Comparison of ENCODE assay signal across 13 cellular contexts in the genomic region with DNA sequence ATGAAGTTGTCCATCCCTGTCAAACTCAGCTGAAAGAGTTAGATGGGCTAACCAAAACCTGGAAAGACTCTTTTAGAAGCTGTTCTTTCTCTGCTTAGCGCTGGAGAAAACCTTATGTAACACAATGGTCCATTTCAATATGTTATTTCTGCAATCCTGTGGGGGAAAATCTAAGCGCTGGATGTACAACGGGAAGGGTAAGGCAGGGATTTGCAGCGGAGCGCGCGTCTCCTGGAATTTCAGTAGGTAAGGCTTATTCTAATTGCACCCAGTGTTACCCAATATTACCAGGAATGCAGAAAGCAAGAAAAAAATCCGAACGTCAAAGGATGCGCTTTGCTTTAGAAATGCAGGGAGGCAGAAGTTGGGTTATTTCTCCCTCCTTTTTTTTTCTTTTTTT. TPM values are rescaled to one million over a fixed set of nuclear protein-coding genes. Genes with fewer than 3 reads are reported as not detected.
DNase-seq lines count a peak whose midpoint lies in the region; ATAC-seq, FAIRE-seq and TF ChIP-seq lines count a peak whose summit lies in the region.
"Had no signal": no experiment of that assay in that cellular context is flagged by ENCODE, and none has a peak within 500 bp of the region (broad histone marks: within the 10 kb centered on the region; RNA-seq: fewer than 3 reads in every experiment).

No MANE protein-coding gene starts in this region.

- H3K4me3 ChIP-seq in right atrium auricular region (peak overlapping the region; percentile 49 to 76), epithelial cell of proximal tubule (ENCODE audit: low read depth, low read length) (peak overlapping the region; percentile 87), neural cell (ENCODE audit: low read length) (peak overlapping the region; percentile 81), kidney (ENCODE audit: low read length in 2 of 2) (peak overlapping the region in 1 of 2 donors; percentile 77)

- no peaks in the 10 kb centered on the region for H3K79me2 ChIP-seq in neural cell (replicated peaks; ENCODE audit: insufficient read depth, low read length)

- no peak overlapping the region for H3K27ac ChIP-seq in right atrium auricular region
- H3K27ac ChIP-seq in neural cell (ENCODE audit: low read length) = no peak overlapping the region
- no peak overlapping the region for H3K27ac ChIP-seq in kidney (ENCODE audit: low read depth in 2 of 2, low read length in 2 of 2)

- TF ChIP-seq EP300 in neural cell (conservative IDR thresholded peaks at IDR 0.05; ENCODE audit: poor library complexity, severe bottlenecking) = no peak

- H3K4me1 ChIP-seq in right atrium auricular region (peaks cover 0 to 22% of the 10 kb centered on the region in 2 donors), kidney (ENCODE audit: control insufficient read depth in 1 of 2, insufficient read depth in 1 of 2, low read depth in 1 of 2, low read length in 2 of 2) (peaks cover 0 to 10% of the 10 kb centered on the region in 2 donors)
- H3K4me1 ChIP-seq: BE2C had no signal

- DNase-seq in right atrium auricular region (ENCODE audit: low spot score) = no peak
- no peak for DNase-seq in left ventricle myocardium superior
- DNase-seq in epithelial cell of proximal tubule (ENCODE audit: low read depth) = no peak
- DNase-seq in NOMO-1 (lab: John Stamatoyannopoulos, UW; ENCODE audit: unreplicated experiment in 2 of 2) = no peak
- DNase-seq in kidney = no peak
- DNase-seq in HuH-7 (ENCODE audit: low spot score) = no peak
- DNase-seq: BE2C; NCI-H1930; stimulated activated CD4-positive, alpha-beta T cell treated with anti-CD3 and anti-CD28 coated beads, Interleukin-15, amount 100 ng/mL, for 24 hours had no signal

- ATAC-seq in left ventricle myocardium superior (no peak), HG03025 (IDR thresholded peaks at IDR 0.05; ENCODE audit: low FRiP score, unreplicated experiment) (no peak)

- peak overlapping the region; percentile 29 for H3K4me2 ChIP-seq in neural cell (ENCODE audit: low read length)

- no peaks in the 10 kb centered on the region for H3K36me3 ChIP-seq in right atrium auricular region
- H3K36me3 ChIP-seq in neural cell (ENCODE audit: insufficient read depth, low read length) = no peaks in the 10 kb centered on the region
- no peaks in the 10 kb centered on the region for H3K36me3 ChIP-seq in kidney (ENCODE audit: control insufficient read depth in 1 of 2, insufficient read depth in 2 of 2, low read length in 2 of 2)
- H3K36me3 ChIP-seq: BE2C had no signal

- no peaks in the 10 kb centered on the region for H3K9me2 ChIP-seq in neural cell (ENCODE audit: insufficient read depth, low read length)

- H3K9ac ChIP-seq in neural cell (ENCODE audit: low read length) (peak overlapping the region; percentile 53), kidney (ENCODE audit: low read length in 2 of 2) (no peak overlapping the region)

- H4K20me1 ChIP-seq in neural cell (ENCODE audit: insufficient read depth) = no peaks in the 10 kb centered on the region

- TF ChIP-seq RAD21 in neural cell (conservative IDR thresholded peaks at IDR 0.05) = no peak

- no peak overlapping the region for H2AFZ ChIP-seq in neural cell (ENCODE audit: low read depth, low read length)

- TF ChIP-seq CTCF in right atrium auricular region (IDR thresholded peaks at IDR 0.05) (no peak), epithelial cell of proximal tubule (conservative IDR thresholded peaks at IDR 0.05; ENCODE audit: low read depth, low read length) (no peak), neural cell (IDR thresholded peaks at IDR 0.05; ENCODE audit: poor library complexity, severe bottlenecking) (no peak), kidney (IDR thresholded peaks at IDR 0.05; ENCODE audit: borderline replicate concordance, extremely low read depth, insufficient read depth) (no peak)

- no peak for FAIRE-seq in kidney (lab: Jason Lieb, UNC)
- FAIRE-seq: RCC 7860 had no signal

- no peaks in the 10 kb centered on the region for H3F3A ChIP-seq in neural cell (ENCODE audit: insufficient read depth, low read length, poor library complexity, severe bottlenecking)

- H3K9me3 ChIP-seq in right atrium auricular region (no peaks in the 10 kb centered on the region), neural cell (ENCODE audit: low read length) (no peaks in the 10 kb centered on the region), kidney (ENCODE audit: control insufficient read depth in 1 of 2, low read length in 2 of 2) (no peaks in the 10 kb centered on the region)
- H3K9me3 ChIP-seq: BE2C had no signal

- no peaks in the 10 kb centered on the region for H3K27me3 ChIP-seq in right atrium auricular region
- H3K27me3 ChIP-seq in neural cell (ENCODE audit: insufficient read depth, low read depth, low read length) = peaks cover 54% of the 10 kb centered on the region
- H3K27me3 ChIP-seq: BE2C had no signal

- intact Hi-C loops in left ventricle myocardium superior (cut with micrococcal nuclease) = no loop called here
- intact Hi-C loops in kidney (cut with DNase I) = no loop called here

TF ChIP-seq in neural cell, 6 proteins besides CTCF, POLR2A, EP300 and RAD21:
- TF ChIP-seq, protein P1, sequence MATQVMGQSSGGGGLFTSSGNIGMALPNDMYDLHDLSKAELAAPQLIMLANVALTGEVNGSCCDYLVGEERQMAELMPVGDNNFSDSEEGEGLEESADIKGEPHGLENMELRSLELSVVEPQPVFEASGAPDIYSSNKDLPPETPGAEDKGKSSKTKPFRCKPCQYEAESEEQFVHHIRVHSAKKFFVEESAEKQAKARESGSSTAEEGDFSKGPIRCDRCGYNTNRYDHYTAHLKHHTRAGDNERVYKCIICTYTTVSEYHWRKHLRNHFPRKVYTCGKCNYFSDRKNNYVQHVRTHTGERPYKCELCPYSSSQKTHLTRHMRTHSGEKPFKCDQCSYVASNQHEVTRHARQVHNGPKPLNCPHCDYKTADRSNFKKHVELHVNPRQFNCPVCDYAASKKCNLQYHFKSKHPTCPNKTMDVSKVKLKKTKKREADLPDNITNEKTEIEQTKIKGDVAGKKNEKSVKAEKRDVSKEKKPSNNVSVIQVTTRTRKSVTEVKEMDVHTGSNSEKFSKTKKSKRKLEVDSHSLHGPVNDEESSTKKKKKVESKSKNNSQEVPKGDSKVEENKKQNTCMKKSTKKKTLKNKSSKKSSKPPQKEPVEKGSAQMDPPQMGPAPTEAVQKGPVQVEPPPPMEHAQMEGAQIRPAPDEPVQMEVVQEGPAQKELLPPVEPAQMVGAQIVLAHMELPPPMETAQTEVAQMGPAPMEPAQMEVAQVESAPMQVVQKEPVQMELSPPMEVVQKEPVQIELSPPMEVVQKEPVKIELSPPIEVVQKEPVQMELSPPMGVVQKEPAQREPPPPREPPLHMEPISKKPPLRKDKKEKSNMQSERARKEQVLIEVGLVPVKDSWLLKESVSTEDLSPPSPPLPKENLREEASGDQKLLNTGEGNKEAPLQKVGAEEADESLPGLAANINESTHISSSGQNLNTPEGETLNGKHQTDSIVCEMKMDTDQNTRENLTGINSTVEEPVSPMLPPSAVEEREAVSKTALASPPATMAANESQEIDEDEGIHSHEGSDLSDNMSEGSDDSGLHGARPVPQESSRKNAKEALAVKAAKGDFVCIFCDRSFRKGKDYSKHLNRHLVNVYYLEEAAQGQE (IDR thresholded peaks at IDR 0.05; ENCODE audit: borderline replicate concordance) = peak; percentile 14
- no peak for TF ChIP-seq TAF1 (IDR thresholded peaks at IDR 0.05; ENCODE audit: low read depth)

RNA-seq across cellular contexts. Expression of gene HS3ST1, which starts 2.0 kb away (rescaled TPM):
- 1 to 10 TPM; 2.8 to 8.4 TPM for total RNA-seq in right atrium auricular region
- 0.94 TPM for total RNA-seq in left ventricle myocardium superior
- 2.5 and 5.1 TPM in 2 replicates for total RNA-seq in epithelial cell of proximal tubule
- polyA plus RNA-seq in neural cell = 0.10 and 0.35 TPM in 2 replicates
- 0.69 and 0.97 TPM in 2 replicates for polyA minus RNA-seq in neural cell
- 39.0 TPM for total RNA-seq in kidney
- 1.1 TPM for polyA plus RNA-seq in kidney (ENCODE audit: insufficient read depth, low read depth, low replicate concordance)
- total RNA-seq: chondrocyte had no signal
